Comparison of ENCODE assay signal across 18 cellular contexts in genomic region chr17:78000351-78000750, GRCh38. TPM values are rescaled to one million over a fixed set of nuclear protein-coding genes. Genes with fewer than 3 reads are reported as not detected.
DNase-seq lines count a peak whose midpoint lies in the region; ATAC-seq, FAIRE-seq and TF ChIP-seq lines count a peak whose summit lies in the region.
"Had no signal": no experiment of that assay in that cellular context is flagged by ENCODE, and none has a peak within 500 bp of the region (broad histone marks: within the 10 kb centered on the region; RNA-seq: fewer than 3 reads in every experiment).

No MANE protein-coding gene starts in this region.

- 50% methylated on average over 3 of the region's 3 CpGs for WGBS in right cardiac atrium

- H3K36me3 Mint-ChIP-seq in astrocyte (ENCODE audit: low read depth, unreplicated experiment): no peaks in the 10 kb centered on the region

- H3K9me3 Mint-ChIP-seq in astrocyte (ENCODE audit: unreplicated experiment): no peaks in the 10 kb centered on the region
- H3K9me3 Mint-ChIP-seq: activated naive CD4-positive, alpha-beta T cell treated with anti-CD3 and anti-CD28 coated beads, Interleukin-2, amount 50 U/mL, for 72 hours; H9; neural progenitor cell; stimulated activated naive B cell treated with anti-CD40 and anti-IgM and Interleukin-4, amounts not matched to agents 10 μg/mL and 1 μg/mL and 100 μg/mL, for 72 hours had no signal

- H3K36me3 ChIP-seq in astrocyte (ENCODE audit: insufficient read depth, low read length): no peaks in the 10 kb centered on the region
- no peaks in the 10 kb centered on the region for H3K36me3 ChIP-seq in Peyer's patch
- H3K36me3 ChIP-seq: vagina had no signal

- peak overlapping the region; percentile 68 for H3K4me2 ChIP-seq in astrocyte (ENCODE audit: low read length)
- H3K4me2 ChIP-seq: KMS-11, neural progenitor cell had no signal

- H3K27me3 Mint-ChIP-seq in astrocyte (ENCODE audit: low read depth, unreplicated experiment): no peaks in the 10 kb centered on the region
- H3K27me3 Mint-ChIP-seq: stimulated activated naive B cell treated with anti-CD40 and anti-IgM and Interleukin-4, amounts not matched to agents 10 μg/mL and 1 μg/mL and 100 μg/mL, for 72 hours had no signal

- peak overlapping the region; percentile 11 for H3K9ac ChIP-seq in astrocyte (ENCODE audit: low read length)
- H3K9ac ChIP-seq: KMS-11, neural progenitor cell had no signal

- peaks cover 21% of the 10 kb centered on the region for H3K79me2 ChIP-seq in astrocyte (ENCODE audit: insufficient read depth, low read length)

- intact Hi-C loops in right cardiac atrium (cut with DNase I) (no loop called here), left ventricle myocardium superior (cut with micrococcal nuclease) (no loop called here)

- peaks cover 14% of the 10 kb centered on the region for H3K4me1 Mint-ChIP-seq in astrocyte (ENCODE audit: low read depth, unreplicated experiment)

- H3K9me3 ChIP-seq in right cardiac atrium (ENCODE audit: control insufficient read depth, low read length) (no peaks in the 10 kb centered on the region), astrocyte (ENCODE audit: insufficient read depth, low read depth, low read length) (no peaks in the 10 kb centered on the region), Peyer's patch (no peaks in the 10 kb centered on the region)
- H3K9me3 ChIP-seq: vagina had no signal

- H3K27ac Mint-ChIP-seq in astrocyte (ENCODE audit: unreplicated experiment): no peak overlapping the region
- H3K27ac Mint-ChIP-seq: activated naive CD4-positive, alpha-beta T cell treated with anti-CD3 and anti-CD28 coated beads, Interleukin-2, amount 50 U/mL, for 72 hours; neural progenitor cell; stimulated activated naive B cell treated with anti-CD40 and anti-IgM and Interleukin-4, amounts not matched to agents 10 μg/mL and 1 μg/mL and 100 μg/mL, for 72 hours had no signal

- peak; percentile 56 to 83 for ATAC-seq in right cardiac atrium
- no peak for ATAC-seq in left ventricle myocardium superior
- no peak for ATAC-seq in GM19467 (IDR thresholded peaks at IDR 0.05; ENCODE audit: unreplicated experiment)
- no peak for ATAC-seq in HG03457 (IDR thresholded peaks at IDR 0.05; ENCODE audit: unreplicated experiment)
- ATAC-seq: stimulated activated naive B cell treated with anti-CD40 and anti-IgM and Interleukin-4, amounts not matched to agents 10 μg/mL and 1 μg/mL and 100 μg/mL, for 72 hours had no signal

- no peak overlapping the region for H3K4me3 Mint-ChIP-seq in astrocyte (ENCODE audit: unreplicated experiment)
- H3K4me3 Mint-ChIP-seq: H9; neural progenitor cell; stimulated activated naive B cell treated with anti-CD40 and anti-IgM and Interleukin-4, amounts not matched to agents 10 μg/mL and 1 μg/mL and 100 μg/mL, for 72 hours had no signal

- DNase-seq in right cardiac atrium (no peak), left ventricle myocardium superior (no peak), astrocyte (ENCODE audit: low read depth) (peak; percentile 75), hepatic stellate cell (ENCODE audit: low spot score) (peak; percentile 65), Peyer's patch (no peak), superior temporal gyrus (ENCODE audit: extremely low spot score) (no peak)
- DNase-seq: ACHN; activated CD8-positive, alpha-beta memory T cell treated with anti-CD3 and anti-CD28 coated beads, Interleukin-2, amount 50 U/mL, for 48 hours; H9; NCI-H1436; stimulated activated naive B cell treated with anti-CD40 and anti-IgM and Interleukin-4, amounts not matched to agents 10 μg/mL and 1 μg/mL and 100 μg/mL, for 72 hours; T-helper 1 cell had no signal

- H3K27me3 ChIP-seq in right cardiac atrium (ENCODE audit: control insufficient read depth, insufficient read depth) (no peaks in the 10 kb centered on the region), astrocyte (ENCODE audit: insufficient read depth, low read length) (no peaks in the 10 kb centered on the region), Peyer's patch (no peaks in the 10 kb centered on the region)
- H3K27me3 ChIP-seq: neural progenitor cell, vagina had no signal

- H3K4me1 ChIP-seq in right cardiac atrium (ENCODE audit: control insufficient read depth, insufficient read depth, low read length) (peaks cover 10% of the 10 kb centered on the region), astrocyte (ENCODE audit: insufficient read depth, low read length) (peaks cover 18% of the 10 kb centered on the region), Peyer's patch (peaks cover 0 to 5% (median 0%) of the 10 kb centered on the region in 4 donors)

- no peak for TF ChIP-seq POLR2A in Peyer's patch (IDR thresholded peaks at IDR 0.05)

- no peak for FAIRE-seq in astrocyte (lab: Jason Lieb, UNC)

- TF ChIP-seq CTCF in astrocyte (IDR thresholded peaks at IDR 0.05; ENCODE audit: insufficient read depth, low read depth, low read length): no peak
- no peak for TF ChIP-seq CTCF in Peyer's patch (IDR thresholded peaks at IDR 0.05)

- H4K20me1 ChIP-seq in astrocyte (ENCODE audit: insufficient read depth, low read length): peaks cover 1% of the 10 kb centered on the region

- no peak overlapping the region for H2AFZ ChIP-seq in astrocyte (ENCODE audit: low read depth, low read length)
- H2AFZ ChIP-seq: neural progenitor cell had no signal

- no peak overlapping the region for H3K27ac ChIP-seq in right cardiac atrium (ENCODE audit: low read length)
- peak overlapping the region; percentile 54 for H3K27ac ChIP-seq in astrocyte (ENCODE audit: low read depth, low read length)
- no peak overlapping the region for H3K27ac ChIP-seq in Peyer's patch
- H3K27ac ChIP-seq: KMS-11, neural progenitor cell, vagina had no signal

- H3K4me3 ChIP-seq in right cardiac atrium (ENCODE audit: low read length) (no peak overlapping the region), astrocyte (ENCODE audit: insufficient read depth, low read depth, low read length) (no peak overlapping the region), Peyer's patch (no peak overlapping the region)
- H3K4me3 ChIP-seq: neural progenitor cell, vagina had no signal

RNA-seq across cellular contexts. Expression of gene TNRC6C, which starts 41.8 kb away (rescaled TPM):
- total RNA-seq in right cardiac atrium (10 to 100 TPM; 23.1 to 32.8 (median 25.6) TPM), left ventricle myocardium superior (21.2 TPM), astrocyte (6.3 and 7.3 TPM in 2 replicates), Peyer's patch (10 to 100 TPM in 3 of 4 donors, 1 to 10 TPM in 1; 9.7 to 70.1 (median 23.2) TPM)
- polyA plus RNA-seq in right cardiac atrium: 8.6 TPM

Comparison
In these comparisons a context has a peak if more than half of its experiments do, and no peak if none do; other contexts are left out.
1. ATAC-seq: peak in right cardiac atrium (2 of 2); none in left ventricle myocardium superior (single experiment), GM19467 (single experiment) and HG03457 (single experiment).
2. DNase-seq: peak in astrocyte (single experiment) and hepatic stellate cell (single experiment); none in right cardiac atrium (0 of 3), left ventricle myocardium superior (single experiment), Peyer's patch (0 of 3) and superior temporal gyrus (single experiment).